ENCODE assay signal across 7 cellular contexts in genomic region chr1:235368428-235368827, GRCh38. TPM values are rescaled to one million over a fixed set of nuclear protein-coding genes. Genes with fewer than 3 reads are reported as not detected.
DNase-seq lines count a peak whose midpoint lies in the region; ATAC-seq, FAIRE-seq and TF ChIP-seq lines count a peak whose summit lies in the region.

No MANE protein-coding gene starts in this region.

- intact Hi-C loops in PC-9 (cut with micrococcal nuclease; ENCODE audit: unreplicated experiment) (loop anchor here (5.0 kb wide), 1 partner anchor 134 kb away; the partner anchor contains the start of gene B3GALNT2), endothelial cell of umbilical vein (cut with micrococcal nuclease) (no loop called here), psoas muscle (cut with DNase I) (loop anchor here (5.0 to 10.0 kb wide), 3 partner anchors 36 to 116 kb away; no protein-coding TSS in a partner anchor)

- CTCF ChIA-PET in PC-9 (lab: Charles Lee) (interaction anchor here (0.6 kb wide), 2 partner anchors 122 to 884 kb away, joined by 5 to 10 read pairs; no protein-coding TSS in a partner anchor), endothelial cell of umbilical vein (lab: Charles Lee) (interaction anchor here (1.3 kb wide), 1 partner anchor 47 kb away, joined by 13 read pairs; no protein-coding TSS in a partner anchor)

- H3K9ac ChIP-seq in GM23248 (peak overlapping the region; percentile 80; the same call in 1 of the 2 replicates), endothelial cell of umbilical vein (replicated peaks; ENCODE audit: extremely low read depth, insufficient read depth, low read length) (no peak overlapping the region)

- TF ChIP-seq POLR2A in endothelial cell of umbilical vein (IDR thresholded peaks at IDR 0.05; ENCODE audit: low read depth, low read length): no peak

- no peaks in the 10 kb centered on the region for H3K9me3 ChIP-seq in GM23248 (ENCODE audit: low read depth)
- no peaks in the 10 kb centered on the region for H3K9me3 ChIP-seq in PC-9 (ENCODE audit: insufficient read depth, low read depth)
- H3K9me3 ChIP-seq in endothelial cell of umbilical vein (replicated peaks; ENCODE audit: control insufficient read depth, insufficient read depth, low read length): no peaks in the 10 kb centered on the region
- H3K9me3 ChIP-seq in psoas muscle: no peaks in the 10 kb centered on the region

- H3F3A ChIP-seq in GM23248 (ENCODE audit: insufficient read depth) (peaks cover 9% of the 10 kb centered on the region; the same call in 1 of the 2 replicates), PC-9 (ENCODE audit: insufficient read depth, low read depth) (peaks cover 26% of the 10 kb centered on the region)

- peaks cover 56% of the 10 kb centered on the region for H3K79me2 ChIP-seq in GM23248 (ENCODE audit: insufficient read depth)
- H3K79me2 ChIP-seq in PC-9 (ENCODE audit: low read depth): peaks cover 34% of the 10 kb centered on the region
- peaks cover 27% of the 10 kb centered on the region for H3K79me2 ChIP-seq in endothelial cell of umbilical vein (ENCODE audit: control insufficient read depth, insufficient read depth, low read length)

- H3K4me2 ChIP-seq in GM23248 (ENCODE audit: unreplicated experiment): peak overlapping the region; percentile 75
- H3K4me2 ChIP-seq in PC-9: peak overlapping the region; percentile 80
- peak overlapping the region; percentile 72 for H3K4me2 ChIP-seq in endothelial cell of umbilical vein (ENCODE audit: insufficient read depth, low read length)

- no peak for FAIRE-seq in endothelial cell of umbilical vein (lab: Jason Lieb, UNC)

- H3K36me3 ChIP-seq in GM23248 (ENCODE audit: low read depth) (no peaks in the 10 kb centered on the region), PC-9 (ENCODE audit: low read depth) (no peaks in the 10 kb centered on the region), endothelial cell of umbilical vein (ENCODE audit: control insufficient read depth in 2 of 2, extremely low read depth in 1 of 2, insufficient read depth in 2 of 2, low read length in 2 of 2) (no peaks in the 10 kb centered on the region), psoas muscle (ENCODE audit: insufficient read depth in 1 of 2, low read depth in 1 of 2) (no peaks in the 10 kb centered on the region)

- ATAC-seq in psoas muscle: no peak
- ATAC-seq in HG02840 (IDR thresholded peaks at IDR 0.05; ENCODE audit: low FRiP score, unreplicated experiment): no peak

- peak overlapping the region; percentile 81 for H3K4me3 ChIP-seq in GM23248
- H3K4me3 ChIP-seq in PC-9: peak overlapping the region; percentile 82
- H3K4me3 ChIP-seq in endothelial cell of umbilical vein (replicated peaks in 1 of 3; ENCODE audit: insufficient read depth in 1 of 3, low read depth in 1 of 3, low read length in 3 of 3): no peak overlapping the region
- peak overlapping the region; percentile 78 for H3K4me3 ChIP-seq in psoas muscle

- dilution Hi-C loops in endothelial cell of umbilical vein (cut with MboI; ENCODE audit: extremely low pct_ligation_motif_present, low sequenced_read_pairs): no loop called here

- WGBS in GM23248 (ENCODE audit: low coverage in 1 of 2, low lambda C conversion rate in 2 of 2, missing lambda C conversion rate in 2 of 2), 2 experiments: 77 to 80% methylated on average over 5 of the region's 5 CpGs
- WGBS in psoas muscle, 3 donors: 69 to 77% (median 70%) methylated on average over 5 of the region's 5 CpGs

- TF ChIP-seq CTCF in PC-9 (conservative IDR thresholded peaks at IDR 0.05) (no peak), endothelial cell of umbilical vein (IDR thresholded peaks at IDR 0.05; ENCODE audit: extremely low read depth in 1 of 2, insufficient read depth in 1 of 2, low read depth in 1 of 2, low read length in 2 of 2) (no peak), psoas muscle (IDR thresholded peaks at IDR 0.05) (no peak)

- H3K4me1 ChIP-seq in GM23248 (ENCODE audit: insufficient read depth) (no peaks in the 10 kb centered on the region), PC-9 (replicated peaks; ENCODE audit: insufficient read depth) (peaks cover 22% of the 10 kb centered on the region), endothelial cell of umbilical vein (ENCODE audit: control insufficient read depth, extremely low read depth, insufficient read depth, low read length) (peaks cover 2% of the 10 kb centered on the region), psoas muscle (no peaks in the 10 kb centered on the region)

- no peaks in the 10 kb centered on the region for H3K9me1 ChIP-seq in endothelial cell of umbilical vein (replicated peaks; ENCODE audit: control insufficient read depth, extremely low read depth, insufficient read depth, low read length)

- in situ Hi-C loops in GM23248 (cut with MboI): no loop called here

- BruUV-seq in PC-9 (replicated peaks; lab: Mats Ljungman, UMichigan) (no TSS peak), endothelial cell of umbilical vein (replicated peaks; lab: Mats Ljungman, UMichigan) (no TSS peak)

- H3K27me3 ChIP-seq in GM23248 (replicated peaks; ENCODE audit: insufficient read depth) (no peaks in the 10 kb centered on the region), PC-9 (ENCODE audit: insufficient read depth, low read depth) (no peaks in the 10 kb centered on the region), endothelial cell of umbilical vein (ENCODE audit: control insufficient read depth in 2 of 2, insufficient read depth in 2 of 2, low read length in 2 of 2) (no peaks in the 10 kb centered on the region), psoas muscle (ENCODE audit: insufficient read depth in 3 of 3, low read length in 2 of 3) (no peaks in the 10 kb centered on the region)

- H4K20me1 ChIP-seq in GM23248 (ENCODE audit: insufficient read depth): no peaks in the 10 kb centered on the region
- H4K20me1 ChIP-seq in PC-9 (ENCODE audit: insufficient read depth): no peaks in the 10 kb centered on the region
- no peaks in the 10 kb centered on the region for H4K20me1 ChIP-seq in endothelial cell of umbilical vein (replicated peaks; ENCODE audit: control insufficient read depth, extremely low read depth, insufficient read depth, low read length)

- no peak for DNase-seq in GM23248
- no peak for DNase-seq in PC-9
- DNase-seq in endothelial cell of umbilical vein (ENCODE audit: low read depth, low spot score): no peak
- DNase-seq in psoas muscle: no peak
- no peak for DNase-seq in DMS 273 treated with DMSO at 0.1 percent for 48 hours (lab: John Stamatoyannopoulos, UW)
- no peak for DNase-seq in midbrain (lab: John Stamatoyannopoulos, UW)

- H3K9me2 ChIP-seq in GM23248 (ENCODE audit: insufficient read depth) (no peaks in the 10 kb centered on the region), PC-9 (ENCODE audit: insufficient read depth) (no peaks in the 10 kb centered on the region)

- POLR2A ChIA-PET in PC-9 (lab: Charles Lee; ENCODE audit: unreplicated experiment) (no interaction called here), endothelial cell of umbilical vein (lab: Charles Lee) (no interaction called here)

- peak overlapping the region; percentile 93; the same call in 1 of the 2 replicates for H2AFZ ChIP-seq in GM23248
- H2AFZ ChIP-seq in PC-9: peak overlapping the region; percentile 88
- no peak overlapping the region for H2AFZ ChIP-seq in endothelial cell of umbilical vein (ENCODE audit: low read depth, low read length)

- H3K27ac ChIP-seq in GM23248 (no peak overlapping the region), PC-9 (peak overlapping the region; percentile 84), endothelial cell of umbilical vein (ENCODE audit: insufficient read depth, low read depth, low read length) (no peak overlapping the region), psoas muscle (no peak overlapping the region)

RNA-seq across cellular contexts. Expression of gene TBCE, which starts 1.2 kb away (rescaled TPM):
- total RNA-seq in GM23248 (2014; rRNA removed; shearing (Covaris generic)): 23.3 and 24.4 TPM in 2 replicates
- polyA plus RNA-seq in GM23248 (2016; fragmentation: Nextera tagmentation; extraction: Ambion mirVana): 33.8 and 35.3 TPM in 2 replicates
- total RNA-seq in PC-9 (2021): 18.9 and 22.8 TPM in 2 replicates
- total RNA-seq in endothelial cell of umbilical vein: 28.6 and 32.6 TPM in 2 replicates
- polyA plus RNA-seq in endothelial cell of umbilical vein: 10.0 and 13.7 TPM in 2 replicates
- polyA plus RNA-seq in endothelial cell of umbilical vein (2011; cell fraction: cytosol; rRNA removed): 18.4 and 19.6 TPM in 2 replicates
- polyA plus RNA-seq in endothelial cell of umbilical vein (2011; cell fraction: nucleus; rRNA removed): 44.1 and 45.9 TPM in 2 replicates
- 34.8 and 35.9 TPM in 2 replicates for polyA plus RNA-seq in endothelial cell of umbilical vein (2012)
- 16.7 and 23.0 TPM in 2 replicates for polyA minus RNA-seq in endothelial cell of umbilical vein
- polyA minus RNA-seq in endothelial cell of umbilical vein (2011; cell fraction: cytosol; rRNA and poly(A)+ RNA removed): 9.3 TPM
- polyA minus RNA-seq in endothelial cell of umbilical vein (2011; cell fraction: nucleus; rRNA and poly(A)+ RNA removed): 26.7 and 28.8 TPM in 2 replicates
- total RNA-seq in psoas muscle: 10 to 100 TPM; 20.6 to 26.8 (median 24.1) TPM
- polyA plus RNA-seq in psoas muscle: 10 to 100 TPM; 32.7 to 41.5 (median 34.8) TPM

RNA-seq across cellular contexts. Expression of gene GGPS1, which starts 40.1 kb away (rescaled TPM):
- total RNA-seq in GM23248 (2014; rRNA removed; shearing (Covaris generic)): 33.6 and 46.8 TPM in 2 replicates
- polyA plus RNA-seq in GM23248 (2016; fragmentation: Nextera tagmentation; extraction: Ambion mirVana): 59.4 and 59.9 TPM in 2 replicates
- total RNA-seq in PC-9 (2021): 47.4 and 61.7 TPM in 2 replicates
- total RNA-seq in endothelial cell of umbilical vein: 24.8 and 29.5 TPM in 2 replicates
- polyA plus RNA-seq in endothelial cell of umbilical vein: 9.1 and 10.7 TPM in 2 replicates
- polyA plus RNA-seq in endothelial cell of umbilical vein (2011; cell fraction: cytosol; rRNA removed): 14.6 and 16.7 TPM in 2 replicates
- 7.6 and 8.0 TPM in 2 replicates for polyA plus RNA-seq in endothelial cell of umbilical vein (2011; cell fraction: nucleus; rRNA removed)
- 17.2 and 19.6 TPM in 2 replicates for polyA plus RNA-seq in endothelial cell of umbilical vein (2012)
- 11.3 and 20.9 TPM in 2 replicates for polyA minus RNA-seq in endothelial cell of umbilical vein
- polyA minus RNA-seq in endothelial cell of umbilical vein (2011; cell fraction: cytosol; rRNA and poly(A)+ RNA removed): 13.8 TPM
- 2.3 and 8.5 TPM in 2 replicates for polyA minus RNA-seq in endothelial cell of umbilical vein (2011; cell fraction: nucleus; rRNA and poly(A)+ RNA removed)
- total RNA-seq in psoas muscle: 10 to 100 TPM; 21.1 to 39.5 (median 28.9) TPM
- polyA plus RNA-seq in psoas muscle: 10 to 100 TPM; 17.9 to 49.5 (median 34.0) TPM

RNA-seq across cellular contexts. Expression of gene ARID4B, which starts 40.4 kb away (rescaled TPM):
- 15.0 and 17.8 TPM in 2 replicates for total RNA-seq in GM23248 (2014; rRNA removed; shearing (Covaris generic))
- polyA plus RNA-seq in GM23248 (2016; fragmentation: Nextera tagmentation; extraction: Ambion mirVana) (23.8 and 25.6 TPM in 2 replicates), endothelial cell of umbilical vein (4.0 and 6.7 TPM in 2 replicates), psoas muscle (10 to 100 TPM in 1 of 3 donors, 1 to 10 TPM in 2; 2.9 to 13.7 (median 8.8) TPM)
- total RNA-seq in PC-9 (2021) (42.6 and 47.1 TPM in 2 replicates), endothelial cell of umbilical vein (33.5 and 40.7 TPM in 2 replicates), psoas muscle (10 to 100 TPM; 12.8 to 16.0 (median 14.6) TPM)
- polyA plus RNA-seq in endothelial cell of umbilical vein (2011; cell fraction: cytosol; rRNA removed): 5.3 and 5.9 TPM in 2 replicates
- polyA plus RNA-seq in endothelial cell of umbilical vein (2011; cell fraction: nucleus; rRNA removed): 35.6 and 51.2 TPM in 2 replicates
- 16.6 and 20.1 TPM in 2 replicates for polyA plus RNA-seq in endothelial cell of umbilical vein (2012)
- polyA minus RNA-seq in endothelial cell of umbilical vein: 35.7 and 40.4 TPM in 2 replicates
- polyA minus RNA-seq in endothelial cell of umbilical vein (2011; cell fraction: cytosol; rRNA and poly(A)+ RNA removed): 6.6 TPM
- polyA minus RNA-seq in endothelial cell of umbilical vein (2011; cell fraction: nucleus; rRNA and poly(A)+ RNA removed): 78.5 and 89.4 TPM in 2 replicates

Comparison
In these comparisons a context has a peak if more than half of its experiments do, and no peak if none do; other contexts are left out.
1. H3K4me3 ChIP-seq: peak in GM23248 (single experiment), PC-9 (single experiment) and psoas muscle (single experiment); none in endothelial cell of umbilical vein (0 of 3).
2. Peak in every context shown above with its lines, with median percentiles within 50 percentile points of each other: H3K4me2 ChIP-seq.